ENCODE assay signal across 8 cellular contexts in the genomic region with DNA sequence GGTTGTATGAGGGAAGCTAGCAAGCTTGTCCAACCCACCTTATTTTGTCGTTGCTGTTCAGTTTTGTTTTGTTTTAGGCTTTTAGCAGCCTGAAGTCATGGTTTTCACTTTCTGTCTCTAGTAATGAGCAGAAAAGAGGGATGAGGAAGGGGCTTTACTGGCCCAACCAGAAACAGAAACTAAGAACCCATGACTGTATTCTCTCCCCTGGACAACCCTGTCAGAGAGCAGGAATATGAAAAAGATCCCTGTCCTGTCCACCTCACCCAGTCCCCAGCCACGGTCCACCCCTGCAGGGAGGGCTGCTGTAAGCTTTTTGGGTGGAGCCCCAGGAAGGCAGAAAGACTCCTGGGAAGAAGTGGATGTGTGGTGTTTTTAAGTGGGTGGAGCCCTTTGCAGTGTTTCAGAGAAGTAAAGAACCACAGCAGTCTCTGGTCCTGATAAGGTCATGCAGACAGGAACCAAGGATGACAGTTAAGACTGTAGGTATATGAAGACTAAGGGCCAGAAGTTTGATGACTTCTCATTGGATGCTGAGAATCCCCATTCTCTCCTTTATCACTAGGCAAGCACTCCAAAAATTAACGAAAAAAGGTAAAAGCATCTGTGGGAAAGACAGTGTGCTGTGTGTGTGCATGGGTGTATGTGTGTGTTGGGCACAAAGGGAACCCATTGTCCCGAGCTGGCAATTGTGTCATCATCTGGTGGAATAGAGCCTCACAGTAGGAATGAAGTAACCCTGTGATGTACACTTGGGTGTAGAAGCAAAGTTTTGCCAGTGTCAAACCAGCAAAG. TPM values are rescaled to one million over a fixed set of nuclear protein-coding genes. Genes with fewer than 3 reads are reported as not detected.
DNase-seq lines count a peak whose midpoint lies in the region; ATAC-seq and TF ChIP-seq lines count a peak whose summit lies in the region.

No MANE protein-coding gene starts in this region.

- H3K27ac ChIP-seq in KMS-11 (peak overlapping the region; percentile 67), left lung (no peak overlapping the region), gastrocnemius medialis (no peak overlapping the region), heart left ventricle (no peak overlapping the region)

- TF ChIP-seq POLR2A in gastrocnemius medialis (IDR thresholded peaks at IDR 0.05) (no peak), heart left ventricle (IDR thresholded peaks at IDR 0.05) (no peak)

- H3K27me3 ChIP-seq in KMS-11 (ENCODE audit: insufficient read depth, low read depth) (no peaks in the 10 kb centered on the region), left lung (no peaks in the 10 kb centered on the region), gastrocnemius medialis (no peaks in the 10 kb centered on the region), heart left ventricle (no peaks in the 10 kb centered on the region)

- peaks cover 8% of the 10 kb centered on the region for H3K36me3 Mint-ChIP-seq in T-helper 17 cell (ENCODE audit: low read depth)

- peaks cover 56% of the 10 kb centered on the region for H3K4me1 ChIP-seq in KMS-11 (ENCODE audit: low read depth, poor library complexity, severe bottlenecking)
- no peaks in the 10 kb centered on the region for H3K4me1 ChIP-seq in left lung
- H3K4me1 ChIP-seq in gastrocnemius medialis: no peaks in the 10 kb centered on the region
- H3K4me1 ChIP-seq in heart left ventricle: no peaks in the 10 kb centered on the region

- peak overlapping the region; percentile 49; the same call in 1 of the 2 replicates for H3K9ac ChIP-seq in KMS-11

- no peak overlapping the region for H3K27ac Mint-ChIP-seq in T-helper 17 cell

- no peaks in the 10 kb centered on the region for H3K9me3 ChIP-seq in left lung
- no peaks in the 10 kb centered on the region for H3K9me3 ChIP-seq in T-helper 17 cell (ENCODE audit: control insufficient read depth, low read length, poor library complexity, severe bottlenecking)
- H3K9me3 ChIP-seq in gastrocnemius medialis: no peaks in the 10 kb centered on the region
- no peaks in the 10 kb centered on the region for H3K9me3 ChIP-seq in heart left ventricle

- H3K4me2 ChIP-seq in KMS-11: peak overlapping the region; percentile 83

- in situ Hi-C loops in gastrocnemius medialis (cut with MboI; ENCODE audit: low sequenced_read_pairs in 4 of 4): loop anchor here in 2 of 4 donors (25.0 kb wide), 3 partner anchors 516 to 891 kb away; no protein-coding TSS in a partner anchor

- H3K4me3 Mint-ChIP-seq in T-helper 17 cell: no peak overlapping the region

- no peaks in the 10 kb centered on the region for H3K27me3 Mint-ChIP-seq in T-helper 17 cell

- 31 to 60% (median 46%) methylated on average over 3 to 4 of the region's 4 CpGs for WGBS in heart left ventricle, 4 donors

- ATAC-seq in GM18498 (IDR thresholded peaks at IDR 0.05; ENCODE audit: unreplicated experiment): peak; percentile 58
- peak; percentile 81 for ATAC-seq in GM21576 (IDR thresholded peaks at IDR 0.05; ENCODE audit: unreplicated experiment)
- peak; percentile 19 for ATAC-seq in left lung
- ATAC-seq in T-helper 17 cell: no peak
- no peak for ATAC-seq in gastrocnemius medialis
- ATAC-seq in heart left ventricle: no peak

- H3K4me1 Mint-ChIP-seq in T-helper 17 cell: peaks cover 8% of the 10 kb centered on the region

- H2AFZ ChIP-seq in KMS-11 (ENCODE audit: low read depth): peak overlapping the region; percentile 72

- no peaks in the 10 kb centered on the region for H4K20me1 ChIP-seq in KMS-11 (ENCODE audit: insufficient read depth)

- TF ChIP-seq CTCF in KMS-11 (conservative IDR thresholded peaks at IDR 0.05; ENCODE audit: low read depth, low read length) (no peak), left lung (IDR thresholded peaks at IDR 0.05) (no peak), gastrocnemius medialis (IDR thresholded peaks at IDR 0.05 in 4 of 5, conservative IDR thresholded peaks at IDR 0.05 in 1 of 5) (no peak), heart left ventricle (IDR thresholded peaks at IDR 0.05) (no peak)

- intact Hi-C loops in left lung (cut with DNase I) (loop anchor here in 1 of 2 donors (5.0 kb wide), 1 partner anchor 316 kb away; no protein-coding TSS in a partner anchor), gastrocnemius medialis (cut with DNase I; ENCODE audit: low total_unique reads) (no loop called here), heart left ventricle (cut with DNase I) (loop anchor here in 4 of 10 donors (2.0 to 10.0 kb wide), 6 partner anchors 159 to 889 kb away; a partner anchor contains a TSS)

- no peaks in the 10 kb centered on the region for H3K79me2 ChIP-seq in KMS-11 (ENCODE audit: insufficient read depth, low read depth)

- H3K4me3 ChIP-seq in KMS-11 (IDR thresholded peaks at IDR 0.05; ENCODE audit: insufficient read depth, low read depth, low read length): no peak overlapping the region
- H3K4me3 ChIP-seq in left lung: no peak overlapping the region
- H3K4me3 ChIP-seq in gastrocnemius medialis: no peak overlapping the region
- H3K4me3 ChIP-seq in heart left ventricle: peak overlapping the region in 2 of 12 donors; percentile 5 to 10

- H3K36me3 ChIP-seq in KMS-11 (ENCODE audit: insufficient read depth) (no peaks in the 10 kb centered on the region), left lung (no peaks in the 10 kb centered on the region), gastrocnemius medialis (no peaks in the 10 kb centered on the region), heart left ventricle (no peaks in the 10 kb centered on the region)

- DNase-seq in left lung (peak in 1 of 2 donors; percentile 68), T-helper 17 cell (no peak), iPS-NIHi7 (ENCODE audit: extremely low spot score) (no peak), gastrocnemius medialis (no peak), heart left ventricle (no peak)

RNA-seq across cellular contexts. Expression of a gene that starts 13.8 kb away (rescaled TPM):
- total RNA-seq in left lung (10 to 100 TPM; 38.5 to 53.3 TPM), T-helper 17 cell (10 to 100 TPM; 31.1 to 39.1 TPM), gastrocnemius medialis (10 to 100 TPM; 42.6 to 59.2 (median 56.8) TPM), heart left ventricle (10 to 100 TPM; 49.0 to 71.7 (median 60.8) TPM)
- 10 to 100 TPM; 94.9 to 98.4 TPM for polyA plus RNA-seq in heart left ventricle

RNA-seq across cellular contexts. Expression of a gene that starts 14.0 kb away (rescaled TPM):
- 100 to 1,000 TPM in 1 of 2 donors, 10 to 100 TPM in 1; 65.8 to 111 TPM for total RNA-seq in left lung
- total RNA-seq in T-helper 17 cell: 10 to 100 TPM; 42.1 to 49.8 TPM
- 100 to 1,000 TPM; 178 to 246 (median 209) TPM for total RNA-seq in gastrocnemius medialis
- 100 to 1,000 TPM in 1 of 9 donors, 10 to 100 TPM in 8; 41.8 to 106 (median 75.8) TPM for total RNA-seq in heart left ventricle
- polyA plus RNA-seq in heart left ventricle: 100 to 1,000 TPM in 1 of 2 donors, 10 to 100 TPM in 1; 71.3 to 139 TPM

RNA-seq across cellular contexts. Expression of a gene that starts 34.1 kb away (rescaled TPM):
- total RNA-seq in left lung (1 to 10 TPM; 6.5 to 7.2 TPM), T-helper 17 cell (1 to 10 TPM; 1.9 to 2.9 TPM), gastrocnemius medialis (10 to 100 TPM in 1 of 4 donors, 1 to 10 TPM in 3; 4.6 to 13.5 (median 8.0) TPM), heart left ventricle (1 to 10 TPM; 1.8 to 9.1 (median 4.0) TPM)
- 1 to 10 TPM; 5.0 to 7.8 TPM for polyA plus RNA-seq in heart left ventricle

Comparison
In these comparisons a context has a peak if more than half of its experiments do, and no peak if none do; other contexts are left out.
1. ATAC-seq: peak in GM18498 (single experiment), GM21576 (single experiment) and left lung (single experiment); none in T-helper 17 cell (single experiment), gastrocnemius medialis (0 of 2) and heart left ventricle (0 of 4).